ENCODE assay signal across 8 cellular contexts in genomic region chr1:26471498-26472329, GRCh38. TPM values are rescaled to one million over a fixed set of nuclear protein-coding genes. Genes with fewer than 3 reads are reported as not detected.
A peak's percentile ranks its signal among the peaks of the same experiment; 100 is the strongest.
DNase-seq lines count a peak whose midpoint lies in the region; ATAC-seq and TF ChIP-seq lines count a peak whose summit lies in the region.

No MANE protein-coding gene starts in this region.

- TF ChIP-seq CTCF in BJ (IDR thresholded peaks at IDR 0.05; ENCODE audit: insufficient read depth, low read depth, low read length): no peak
- TF ChIP-seq CTCF in OCI-LY1 (IDR thresholded peaks at IDR 0.05; ENCODE audit: low read length): no peak
- peak in 1 of 4 experiments; percentile 5 for TF ChIP-seq CTCF in gastroesophageal sphincter (IDR thresholded peaks at IDR 0.05)
- no peak for TF ChIP-seq CTCF in neural progenitor cell (IDR thresholded peaks at IDR 0.05)
- TF ChIP-seq CTCF in type B pancreatic cell (conservative IDR thresholded peaks at IDR 0.05): peak; percentile 16

- peak overlapping the region; percentile 100 for H3K9ac ChIP-seq in OCI-LY1 (ENCODE audit: low read length)
- H3K9ac ChIP-seq in neural progenitor cell: no peak overlapping the region

- peak overlapping the region; percentile 92 for H3K4me2 ChIP-seq in OCI-LY1 (ENCODE audit: low read length)
- H3K4me2 ChIP-seq in neural progenitor cell: peak overlapping the region; percentile 99

- ATAC-seq in GM18907 (IDR thresholded peaks at IDR 0.05; ENCODE audit: unreplicated experiment): peak; percentile 12
- peak; percentile 2 for ATAC-seq in HG03521 (IDR thresholded peaks at IDR 0.05; ENCODE audit: unreplicated experiment)
- ATAC-seq in gastroesophageal sphincter: peak; percentile 50

- H3K79me2 ChIP-seq in OCI-LY1 (ENCODE audit: insufficient read depth, low read length) (peaks cover 7% of the 10 kb centered on the region), neural progenitor cell (ENCODE audit: low read depth) (peaks cover 53% of the 10 kb centered on the region)

- H3F3A ChIP-seq in OCI-LY1 (ENCODE audit: insufficient read depth, low read length) (peaks cover 14% of the 10 kb centered on the region), neural progenitor cell (ENCODE audit: low read depth) (peaks cover 83% of the 10 kb centered on the region)

- peaks cover 40% of the 10 kb centered on the region for H3K36me3 Mint-ChIP-seq in neural progenitor cell
- peaks cover 35% of the 10 kb centered on the region for H3K36me3 Mint-ChIP-seq in type B pancreatic cell

- H3K27me3 ChIP-seq in BJ (ENCODE audit: control insufficient read depth, insufficient read depth, low read length): no peaks in the 10 kb centered on the region
- H3K27me3 ChIP-seq in OCI-LY1 (ENCODE audit: insufficient read depth, low read length): no peaks in the 10 kb centered on the region
- no peaks in the 10 kb centered on the region for H3K27me3 ChIP-seq in gastroesophageal sphincter
- no peaks in the 10 kb centered on the region for H3K27me3 ChIP-seq in neural progenitor cell

- H3K9me3 Mint-ChIP-seq in neural progenitor cell (no peaks in the 10 kb centered on the region), type B pancreatic cell (no peaks in the 10 kb centered on the region)

- TF ChIP-seq EP300 in gastroesophageal sphincter (IDR thresholded peaks at IDR 0.05): no peak

- TF ChIP-seq POLR2A in gastroesophageal sphincter (IDR thresholded peaks at IDR 0.05): no peak

- H3K4me1 Mint-ChIP-seq in neural progenitor cell: peaks cover 65% of the 10 kb centered on the region
- H3K4me1 Mint-ChIP-seq in type B pancreatic cell (ENCODE audit: unreplicated experiment): peaks cover 46% of the 10 kb centered on the region

- H3K36me3 ChIP-seq in BJ (ENCODE audit: control insufficient read depth, insufficient read depth, low read length) (peaks cover 17% of the 10 kb centered on the region), OCI-LY1 (ENCODE audit: insufficient read depth, low read length) (peaks cover 48% of the 10 kb centered on the region), gastroesophageal sphincter (peaks cover 0 to 54% of the 10 kb centered on the region in 2 donors), neural progenitor cell (peaks cover 26% of the 10 kb centered on the region)

- CTCF ChIA-PET in BJ (lab: Yijun Ruan, JAX): interaction anchor here (0.5 to 2.4 kb wide), 7 partner anchors 10 to 240 kb away, joined by 3 to 13 read pairs (median 3); no protein-coding TSS in a partner anchor

- H3K27me3 Mint-ChIP-seq in neural progenitor cell (ENCODE audit: insufficient read depth, low read depth) (no peaks in the 10 kb centered on the region), type B pancreatic cell (no peaks in the 10 kb centered on the region)

- peak overlapping the region; percentile 97 for H3K4me3 Mint-ChIP-seq in neural progenitor cell
- peak overlapping the region; percentile 94 for H3K4me3 Mint-ChIP-seq in type B pancreatic cell

- H2AFZ ChIP-seq in OCI-LY1 (ENCODE audit: low read length) (no peak overlapping the region), neural progenitor cell (replicated peaks) (no peak overlapping the region)

- peak overlapping the region; percentile 86 for H3K4me3 ChIP-seq in BJ (ENCODE audit: low read depth, low read length)
- H3K4me3 ChIP-seq in OCI-LY1 (ENCODE audit: low read depth, low read length, poor library complexity, severe bottlenecking): peak overlapping the region; percentile 81
- peak overlapping the region; percentile 70 to 100 for H3K4me3 ChIP-seq in gastroesophageal sphincter
- H3K4me3 ChIP-seq in neural progenitor cell: peak overlapping the region; percentile 95

- H3K27ac ChIP-seq in OCI-LY1 (ENCODE audit: low read depth, low read length, poor library complexity, severe bottlenecking) (peak overlapping the region; percentile 71), gastroesophageal sphincter (peak overlapping the region in 3 of 4 donors; percentile 99 to 100 (median 100)), neural progenitor cell (peak overlapping the region; percentile 99)

- 0% methylated on average over 7 to 12 of the region's 56 CpGs for WGBS in gastroesophageal sphincter (ENCODE audit: low coverage in 1 of 2), 2 donors

- POLR2A ChIA-PET in BJ (lab: Charles Lee): no interaction called here

- no peaks in the 10 kb centered on the region for H4K20me1 ChIP-seq in OCI-LY1 (ENCODE audit: insufficient read depth, low read length)
- peaks cover 80% of the 10 kb centered on the region for H4K20me1 ChIP-seq in neural progenitor cell (ENCODE audit: low read depth)

- DNase-seq in BJ (ENCODE audit: low read depth) (peak; percentile 16), neural progenitor cell (ENCODE audit: low spot score) (peak; percentile 90), type B pancreatic cell (ENCODE audit: extremely low spot score, unreplicated experiment) (peak; percentile 86)
- peak in 3 of 4 experiments; percentile 38 to 48 (median 39) for DNase-seq in activated naive CD4-positive, alpha-beta T cell (lab: John Stamatoyannopoulos, UW)

- H3K9me3 ChIP-seq in OCI-LY1 (ENCODE audit: low read length) (no peaks in the 10 kb centered on the region), gastroesophageal sphincter (no peaks in the 10 kb centered on the region), neural progenitor cell (ENCODE audit: low read depth) (no peaks in the 10 kb centered on the region)

- H3K27ac Mint-ChIP-seq in neural progenitor cell (peak overlapping the region; percentile 53), type B pancreatic cell (peak overlapping the region; percentile 95)

- H3K9me2 ChIP-seq in OCI-LY1 (ENCODE audit: low read depth, low read length): no peaks in the 10 kb centered on the region

- H3K4me1 ChIP-seq in OCI-LY1 (ENCODE audit: insufficient read depth, low read length, severe bottlenecking) (peaks cover 38% of the 10 kb centered on the region), gastroesophageal sphincter (peaks cover 0 to 37% (median 15%) of the 10 kb centered on the region in 3 donors), neural progenitor cell (peaks cover 53% of the 10 kb centered on the region)

RNA-seq across cellular contexts. Expression of gene HMGN2, which starts 0.5 kb away (rescaled TPM):
- 252 and 268 TPM in 2 replicates for polyA plus RNA-seq in BJ (2011; rRNA removed)
- polyA minus RNA-seq in BJ (2011; rRNA and poly(A)+ RNA removed): 18.6 and 41.5 TPM in 2 replicates
- total RNA-seq in gastroesophageal sphincter (100 to 1,000 TPM; 128 to 288 (median 252) TPM), neural progenitor cell (ENCODE audit: low replicate concordance) (831 and 964 TPM in 2 replicates), type B pancreatic cell (ENCODE audit: low replicate concordance) (358 and 559 TPM in 2 replicates)

RNA-seq across cellular contexts. Expression of gene DHDDS, which starts 39.6 kb away (rescaled TPM):
- 37.2 and 46.2 TPM in 2 replicates for polyA plus RNA-seq in BJ (2011; rRNA removed)
- 32.1 and 40.5 TPM in 2 replicates for polyA minus RNA-seq in BJ (2011; rRNA and poly(A)+ RNA removed)
- total RNA-seq in gastroesophageal sphincter (10 to 100 TPM; 23.6 to 36.4 (median 31.7) TPM), neural progenitor cell (ENCODE audit: low replicate concordance) (30.5 and 43.0 TPM in 2 replicates), type B pancreatic cell (ENCODE audit: low replicate concordance) (46.5 and 68.6 TPM in 2 replicates)

RNA-seq across cellular contexts. Expression of gene RPS6KA1, which starts 57.8 kb away (rescaled TPM):
- 2.5 and 3.2 TPM in 2 replicates for polyA plus RNA-seq in BJ (2011; rRNA removed)
- 4.6 and 7.5 TPM in 2 replicates for polyA minus RNA-seq in BJ (2011; rRNA and poly(A)+ RNA removed)
- total RNA-seq in gastroesophageal sphincter (1 to 10 TPM; 3.5 to 8.5 (median 6.2) TPM), neural progenitor cell (ENCODE audit: low replicate concordance) (18.7 and 43.9 TPM in 2 replicates), type B pancreatic cell (ENCODE audit: low replicate concordance) (27.7 and 31.8 TPM in 2 replicates)

Comparison
In these comparisons a context has a peak if more than half of its experiments do, and no peak if none do; other contexts are left out.
1. Peak in every context shown above with its lines: DNase-seq, ATAC-seq, H3K4me3 ChIP-seq and H3K27ac ChIP-seq.
2. DNase-seq: peak in every context shown above with its lines; median percentile 90 in neural progenitor cell; 86 in type B pancreatic cell; 39 in activated naive CD4-positive, alpha-beta T cell; 16 in BJ.